In genomic region chr14:103518416-103519042, GRCh38 we compare ENCODE assay signal across 8 cellular contexts. TPM values are rescaled to one million over a fixed set of nuclear protein-coding genes. Genes with fewer than 3 reads are reported as not detected.
DNase-seq lines count a peak whose midpoint lies in the region; ATAC-seq and TF ChIP-seq lines count a peak whose summit lies in the region.

No MANE protein-coding gene starts in this region.

- H3K4ac ChIP-seq in neuronal stem cell (ENCODE audit: low read length) = peak overlapping the region; percentile 66

- H3K23ac ChIP-seq in neuronal stem cell (ENCODE audit: low read depth, low read length, poor library complexity) = peak overlapping the region; percentile 80

- H3K9me3 Mint-ChIP-seq in T-helper 2 cell treated with Interferon-gamma antibody and Interleukin-4, amounts not matched to agents 5 μg/mL and 100 μg/mL, for 36 hours = no peaks in the 10 kb centered on the region
- no peaks in the 10 kb centered on the region for H3K9me3 Mint-ChIP-seq in activated T-cell treated with anti-CD3 and anti-CD28 coated beads, Interleukin-2, amount 50 U/mL, for 4 hours

- H3K27ac Mint-ChIP-seq in T-helper 2 cell treated with Interferon-gamma antibody and Interleukin-4, amounts not matched to agents 5 μg/mL and 100 μg/mL, for 36 hours = no peak overlapping the region

- TF ChIP-seq CTCF in foreskin fibroblast (IDR thresholded peaks at IDR 0.05; ENCODE audit: low read depth, low read length) = peak; percentile 89
- peak; percentile 88 to 94 (median 91) for TF ChIP-seq CTCF in uterus (IDR thresholded peaks at IDR 0.05)

- intact Hi-C loops in uterus (cut with DNase I; ENCODE audit: low total_unique reads) = no loop called here

- H2BK5ac ChIP-seq in neuronal stem cell (ENCODE audit: low read length) = peak overlapping the region; percentile 75

- peak overlapping the region; percentile 18 for H3K4me2 ChIP-seq in neuronal stem cell (ENCODE audit: insufficient read depth, low read length, poor library complexity, severe bottlenecking)

- no peak overlapping the region for H3K4me3 Mint-ChIP-seq in T-helper 2 cell treated with Interferon-gamma antibody and Interleukin-4, amounts not matched to agents 5 μg/mL and 100 μg/mL, for 36 hours
- no peak overlapping the region for H3K4me3 Mint-ChIP-seq in activated T-cell treated with anti-CD3 and anti-CD28 coated beads, Interleukin-2, amount 50 U/mL, for 4 hours

- H3K9me3 ChIP-seq in neuronal stem cell (replicated peaks in 1 of 2; ENCODE audit: control insufficient read depth in 2 of 2, insufficient read depth in 1 of 2, low read depth in 1 of 2, low read length in 2 of 2) (no peaks in the 10 kb centered on the region), uterus (no peaks in the 10 kb centered on the region)

- H3K36me3 ChIP-seq in neuronal stem cell (replicated peaks in 1 of 2; ENCODE audit: control insufficient read depth in 2 of 2, insufficient read depth in 2 of 2, low read length in 2 of 2) (peaks cover 13 to 31% of the 10 kb centered on the region in 2 donors), uterus (no peaks in the 10 kb centered on the region)

- no peaks in the 10 kb centered on the region for H3K36me3 Mint-ChIP-seq in T-helper 2 cell treated with Interferon-gamma antibody and Interleukin-4, amounts not matched to agents 5 μg/mL and 100 μg/mL, for 36 hours (ENCODE audit: low read depth)
- H3K36me3 Mint-ChIP-seq in activated T-cell treated with anti-CD3 and anti-CD28 coated beads, Interleukin-2, amount 50 U/mL, for 4 hours (ENCODE audit: insufficient read depth) = no peaks in the 10 kb centered on the region

- H3K27me3 ChIP-seq in neuronal stem cell (ENCODE audit: control insufficient read depth in 3 of 3, insufficient read depth in 3 of 3, low read depth in 1 of 3, low read length in 3 of 3) (peaks cover 0 to 7% (median 0%) of the 10 kb centered on the region in 3 experiments), uterus (no peaks in the 10 kb centered on the region)

- peak overlapping the region; percentile 83 for H2BK120ac ChIP-seq in neuronal stem cell (ENCODE audit: low read depth, low read length)

- no CpG with 5 or more reads among the region's 9 CpGs for WGBS in neuronal stem cell (ENCODE audit: extremely low coverage in 2 of 2, insufficient read length in 2 of 2, insufficient replicate concordance in 1 of 2), 2 donors

- H3K18ac ChIP-seq in neuronal stem cell (ENCODE audit: low read length) = peak overlapping the region; percentile 93

- H4K91ac ChIP-seq in neuronal stem cell (ENCODE audit: low read depth, low read length, poor library complexity) = no peak overlapping the region

- H3K4me1 ChIP-seq in neuronal stem cell (ENCODE audit: control insufficient read depth in 2 of 2, insufficient read depth in 1 of 2, low read depth in 1 of 2, low read length in 2 of 2) = peaks cover 18 to 51% of the 10 kb centered on the region in 2 donors
- H3K4me1 ChIP-seq in uterus = peaks cover 3 to 27% of the 10 kb centered on the region in 2 donors

- peak overlapping the region; percentile 94 for H2BK15ac ChIP-seq in neuronal stem cell (ENCODE audit: low read length)

- no peak overlapping the region for H3K27ac ChIP-seq in neuronal stem cell (replicated peaks; ENCODE audit: low read length)
- H3K27ac ChIP-seq in uterus = peak overlapping the region; percentile 82 to 84

- no peak overlapping the region for H4K8ac ChIP-seq in neuronal stem cell (ENCODE audit: low read depth, low read length)

- H3K9ac ChIP-seq in neuronal stem cell (ENCODE audit: low read depth, low read length, poor library complexity) = no peak overlapping the region

- H2AFZ ChIP-seq in neuronal stem cell (ENCODE audit: low read length) = no peak overlapping the region

- peak overlapping the region; percentile 98 for H2AK5ac ChIP-seq in neuronal stem cell (ENCODE audit: low read depth, low read length)

- peaks cover 13% of the 10 kb centered on the region for H3K79me1 ChIP-seq in neuronal stem cell (ENCODE audit: low read depth, low read length)

- peak; percentile 42 to 51 for ATAC-seq in activated T-cell treated with anti-CD3 and anti-CD28 coated beads, Interleukin-2, amount 50 U/mL, for 4 hours
- no peak for ATAC-seq in GM18868 (IDR thresholded peaks at IDR 0.05; ENCODE audit: unreplicated experiment)

- peaks cover 9% of the 10 kb centered on the region for H3K4me1 Mint-ChIP-seq in T-helper 2 cell treated with Interferon-gamma antibody and Interleukin-4, amounts not matched to agents 5 μg/mL and 100 μg/mL, for 36 hours (ENCODE audit: low read depth)
- peaks cover 6% of the 10 kb centered on the region for H3K4me1 Mint-ChIP-seq in activated T-cell treated with anti-CD3 and anti-CD28 coated beads, Interleukin-2, amount 50 U/mL, for 4 hours (ENCODE audit: low read depth)

- TF ChIP-seq POLR2A in uterus (IDR thresholded peaks at IDR 0.05) = peak in 1 of 2 donors; percentile 16

- H3K27me3 Mint-ChIP-seq in T-helper 2 cell treated with Interferon-gamma antibody and Interleukin-4, amounts not matched to agents 5 μg/mL and 100 μg/mL, for 36 hours (ENCODE audit: low read depth) = peaks cover 6% of the 10 kb centered on the region
- peaks cover 6% of the 10 kb centered on the region for H3K27me3 Mint-ChIP-seq in activated T-cell treated with anti-CD3 and anti-CD28 coated beads, Interleukin-2, amount 50 U/mL, for 4 hours (ENCODE audit: low read depth)

- H3K4me3 ChIP-seq in foreskin fibroblast (ENCODE audit: low read depth in 1 of 2, low read length in 2 of 2) = no peak overlapping the region
- no peak overlapping the region for H3K4me3 ChIP-seq in neuronal stem cell (ENCODE audit: low read length in 2 of 2)
- H3K4me3 ChIP-seq in uterus = no peak overlapping the region

- peak overlapping the region; percentile 16 for H2BK12ac ChIP-seq in neuronal stem cell (ENCODE audit: low read length)

- no peak overlapping the region for H3K14ac ChIP-seq in neuronal stem cell (ENCODE audit: low read length)

- DNase-seq in T-helper 2 cell (peak; percentile 29 to 58 (median 41)), NCI-H460 (ENCODE audit: extremely low read depth, low read depth) (peak; percentile 59), foreskin fibroblast (peak in 1 of 2 donors; percentile 73), neuronal stem cell (ENCODE audit: low spot score) (no peak), uterus (peak; percentile 75 to 76)
- DNase-seq in T-helper 2 cell treated with Interferon-gamma antibody and Interleukin-4, amounts not matched to agents 5 μg/mL and 100 μg/mL, for 36 hours (ENCODE audit: low spot score) = no peak
- DNase-seq in activated T-cell treated with anti-CD3 and anti-CD28 coated beads, Interleukin-2, amount 50 U/mL, for 4 hours = peak; percentile 60

RNA-seq across cellular contexts. Expression of gene CKB, which starts 4.1 kb away (rescaled TPM):
- total RNA-seq in NCI-H460 (2014; rRNA removed; shearing (Covaris generic)) = 186 and 217 TPM in 2 replicates
- 461 and 495 TPM in 2 replicates for polyA plus RNA-seq in NCI-H460 (2014; cell fraction: nucleus; rRNA removed)
- total RNA-seq in activated T-cell treated with anti-CD3 and anti-CD28 coated beads, Interleukin-2, amount 50 U/mL, for 4 hours = 1 to 10 TPM; 4.1 to 7.6 (median 6.7) TPM
- polyA plus RNA-seq in neuronal stem cell (2013, experiment 1 of 2) = 418 TPM
- polyA plus RNA-seq in neuronal stem cell (2013, experiment 2 of 2) = 412 TPM
- total RNA-seq in uterus = 100 to 1,000 TPM in 3 of 4 donors, 10 to 100 TPM in 1; 96.2 to 291 (median 218) TPM

RNA-seq across cellular contexts. Expression of gene TRMT61A, which starts 10.5 kb away (rescaled TPM):
- 11.6 and 13.5 TPM in 2 replicates for total RNA-seq in NCI-H460 (2014; rRNA removed; shearing (Covaris generic))
- polyA plus RNA-seq in NCI-H460 (2014; cell fraction: nucleus; rRNA removed) = 74.9 and 76.0 TPM in 2 replicates
- 10 to 100 TPM; 53.0 to 62.2 (median 61.5) TPM for total RNA-seq in activated T-cell treated with anti-CD3 and anti-CD28 coated beads, Interleukin-2, amount 50 U/mL, for 4 hours
- polyA plus RNA-seq in neuronal stem cell (2013, experiment 1 of 2) = 2.1 TPM
- polyA plus RNA-seq in neuronal stem cell (2013, experiment 2 of 2) = 2.2 TPM
- total RNA-seq in uterus = 10 to 100 TPM in 2 of 4 donors, 1 to 10 TPM in 2; 3.6 to 26.5 (median 8.7) TPM

RNA-seq across cellular contexts. Expression of gene BAG5, which starts 43.9 kb away (rescaled TPM):
- total RNA-seq in NCI-H460 (2014; rRNA removed; shearing (Covaris generic)) = 26.9 and 32.5 TPM in 2 replicates
- polyA plus RNA-seq in NCI-H460 (2014; cell fraction: nucleus; rRNA removed) = 16.2 and 23.3 TPM in 2 replicates
- total RNA-seq in activated T-cell treated with anti-CD3 and anti-CD28 coated beads, Interleukin-2, amount 50 U/mL, for 4 hours = 10 to 100 TPM; 31.4 to 35.6 (median 32.2) TPM
- 11.7 TPM for polyA plus RNA-seq in neuronal stem cell (2013, experiment 1 of 2)
- 11.8 TPM for polyA plus RNA-seq in neuronal stem cell (2013, experiment 2 of 2)
- total RNA-seq in uterus = 10 to 100 TPM; 13.8 to 43.6 (median 33.1) TPM

RNA-seq across cellular contexts. Expression of gene COA8, which starts 44.2 kb away (rescaled TPM):
- 46.2 and 51.4 TPM in 2 replicates for total RNA-seq in NCI-H460 (2014; rRNA removed; shearing (Covaris generic))
- polyA plus RNA-seq in NCI-H460 (2014; cell fraction: nucleus; rRNA removed) = 45.2 and 66.6 TPM in 2 replicates
- 10 to 100 TPM; 42.0 to 53.2 (median 49.2) TPM for total RNA-seq in activated T-cell treated with anti-CD3 and anti-CD28 coated beads, Interleukin-2, amount 50 U/mL, for 4 hours
- polyA plus RNA-seq in neuronal stem cell (2013, experiment 1 of 2) = 45.8 TPM
- 47.5 TPM for polyA plus RNA-seq in neuronal stem cell (2013, experiment 2 of 2)
- total RNA-seq in uterus = 10 to 100 TPM in 3 of 4 donors, not detected in 1; 26.9 to 51.5 (median 31.6) TPM

Comparison
In these comparisons a context has a peak if more than half of its experiments do, and no peak if none do; other contexts are left out.
1. DNase-seq: peak in T-helper 2 cell (5 of 5), NCI-H460 (single experiment), activated T-cell treated with anti-CD3 and anti-CD28 coated beads, Interleukin-2, amount 50 U/mL, for 4 hours (single experiment) and uterus (2 of 2); none in T-helper 2 cell treated with Interferon-gamma antibody and Interleukin-4, amounts not matched to agents 5 μg/mL and 100 μg/mL, for 36 hours (single experiment) and neuronal stem cell (single experiment).
2. RNA of gene CKB, which starts 4.1 kb away (total RNA-seq): 96.2 to 291 TPM in uterus and 186 to 217 TPM in NCI-H460; 4.1 to 7.6 TPM in activated T-cell treated with anti-CD3 and anti-CD28 coated beads, Interleukin-2, amount 50 U/mL, for 4 hours; every median in the first group is over 10 times any median in the second.